In genomic region chr6:142349215-142349823, GRCh38 we compare ENCODE assay signal across 17 cellular contexts.
"Had no signal": no experiment of that assay in that cellular context is flagged by ENCODE, and none has a peak within 500 bp of the region (broad histone marks: within the 10 kb centered on the region; RNA-seq: fewer than 3 reads in every experiment).

No MANE protein-coding gene starts in this region.

- H3K4me3 ChIP-seq: coronary artery, heart left ventricle, left ventricle myocardium inferior, lower lobe of right lung, sigmoid colon, skin epidermis, thyroid gland, upper lobe of right lung, vagina had no signal

- H3K27me3 ChIP-seq: heart left ventricle, sigmoid colon, thyroid gland, upper lobe of right lung, vagina had no signal

- H3K9me3 ChIP-seq: lower lobe of right lung, sigmoid colon, thyroid gland, upper lobe of right lung, vagina had no signal

- DNase-seq: effector CD4-positive, alpha-beta T cell; endodermal cell; erythroblast; heart left ventricle; hypothalamus; left ventricle myocardium inferior; lower lobe of right lung; natural killer cell; posterior cingulate gyrus; sigmoid colon; stimulated activated CD4-positive, alpha-beta T cell treated with anti-CD3 and anti-CD28 coated beads, Interleukin-2, amount 100 ng/mL, for 24 hours; stimulated activated naive CD4-positive, alpha-beta T cell; thyroid gland; upper lobe of right lung had no signal

- H3K27ac ChIP-seq: coronary artery, heart left ventricle, left ventricle myocardium inferior, lower lobe of right lung, sigmoid colon, skin epidermis, thyroid gland, upper lobe of right lung, vagina had no signal

- H3K36me3 ChIP-seq: heart left ventricle, left ventricle myocardium inferior, lower lobe of right lung, sigmoid colon, thyroid gland, upper lobe of right lung, vagina had no signal

- H3K4me1 ChIP-seq: heart left ventricle, left ventricle myocardium inferior, lower lobe of right lung, sigmoid colon, thyroid gland, upper lobe of right lung, vagina had no signal

- ATAC-seq: heart left ventricle, lower lobe of right lung, natural killer cell, upper lobe of right lung had no signal
